29 cellular contexts compared by ENCODE assay signal in the genomic region with DNA sequence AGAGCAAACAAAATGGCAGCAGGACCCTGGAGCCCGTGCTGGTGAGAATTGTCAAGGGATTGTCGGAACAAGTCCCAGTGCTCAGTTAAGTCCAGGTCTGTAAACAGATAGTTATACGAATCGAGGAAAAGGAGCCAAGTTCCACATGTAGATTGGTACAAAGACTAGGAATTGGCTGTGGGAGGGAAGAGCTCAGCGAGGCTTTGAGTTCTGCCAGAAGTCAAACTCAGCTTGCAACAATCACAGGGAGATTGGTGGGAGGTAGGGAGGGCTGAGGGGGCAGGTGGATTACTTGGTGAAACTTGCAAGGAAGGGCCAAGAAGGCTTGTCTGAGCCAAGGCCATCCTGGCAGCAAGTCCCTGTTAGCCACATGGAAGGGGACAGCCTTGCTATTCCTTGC.
"Had no signal": no experiment of that assay in that cellular context is flagged by ENCODE, and none has a peak within 500 bp of the region (broad histone marks: within the 10 kb centered on the region; RNA-seq: fewer than 3 reads in every experiment).

No MANE protein-coding gene starts in this region.

- ATAC-seq: activated CD8-positive, alpha-beta T cell treated with anti-CD3 and anti-CD28 coated beads, Interleukin-2, amount 10 ng/mL, durations not matched to agents 7 days and 5 days; activated naive CD8-positive, alpha-beta T cell treated with anti-CD3 and anti-CD28 coated beads, Interleukin-2, amount 50 U/mL, for 24 hours; Panc1 had no signal

- H3K36me3 Mint-ChIP-seq: activated naive CD4-positive, alpha-beta T cell treated with anti-CD3 and anti-CD28 coated beads, Interleukin-2, amount 10 ng/mL, durations not matched to agents 7 days and 5 days; activated naive CD8-positive, alpha-beta T cell; brain had no signal

- H3K9me3 Mint-ChIP-seq: activated CD4-positive, alpha-beta T cell treated with anti-CD3 and anti-CD28 coated beads, Interleukin-2, amount 10 ng/mL, durations not matched to agents 7 days and 5 days; activated naive CD4-positive, alpha-beta T cell treated with anti-CD3 and anti-CD28 coated beads, Interleukin-2, amount 10 ng/mL, durations not matched to agents 7 days and 5 days; activated naive CD8-positive, alpha-beta T cell treated with anti-CD3 and anti-CD28 coated beads, Interleukin-2, amount 50 U/mL, for 24 hours had no signal

- H3K4me1 ChIP-seq: SJCRH30 had no signal

- H3K9me3 ChIP-seq: SJCRH30 had no signal

- H3K27ac ChIP-seq: cardiac muscle cell, SJCRH30, SK-N-MC, WERI-Rb-1 had no signal

- H3K27me3 ChIP-seq: cardiac muscle cell, MG63, SJCRH30 had no signal

- DNase-seq: activated CD4-positive, alpha-beta T cell treated with anti-CD3 and anti-CD28 coated beads, Interleukin-2, amount 10 ng/mL, durations not matched to agents 7 days and 5 days; activated CD4-positive, alpha-beta T cell treated with anti-CD3 and anti-CD28 coated beads, Interleukin-2, amount 50 U/mL, for 48 hours; activated CD4-positive, CD25-positive, alpha-beta regulatory T cell; activated CD8-positive, alpha-beta memory T cell treated with anti-CD3 and anti-CD28 coated beads, Interleukin-2, amount 50 U/mL, for 4 hours; activated CD8-positive, alpha-beta T cell treated with anti-CD3 and anti-CD28 coated beads, Interleukin-2, amount 10 ng/mL, durations not matched to agents 7 days and 5 days; activated effector memory CD4-positive, alpha-beta T cell treated with Interleukin-2 at 50 U/mL for 16 hours; activated naive CD4-positive, alpha-beta T cell treated with anti-CD3 and anti-CD28 coated beads, Interleukin-2, amount 10 ng/mL, durations not matched to agents 7 days and 5 days; activated naive CD8-positive, alpha-beta T cell treated with anti-CD3 and anti-CD28 coated beads, Interleukin-2, amount 50 U/mL, for 24 hours; activated T-cell treated with anti-CD3 and anti-CD28 coated beads, Interleukin-2, amount 50 U/mL, for 48 hours; anterior cingulate cortex; Karpas-422; KBM-7; MG63; NCI-H1048; NCI-H1105 treated with DMSO at 0.1 percent for 48 hours; NCI-H1436 treated with DMSO at 0.1 percent for 48 hours; NCI-H1694 treated with DMSO at 0.1 percent for 48 hours; NCI-H2029; NCI-H345; NCI-H524 treated with DMSO at 0.1 percent for 48 hours; SHP77; SJCRH30; T1000; WERI-Rb-1 had no signal

- H3K4me3 ChIP-seq: cardiac muscle cell, MG63, SJCRH30, SK-N-MC had no signal

- H3K4me3 Mint-ChIP-seq: activated CD4-positive, alpha-beta T cell treated with anti-CD3 and anti-CD28 coated beads, Interleukin-2, amount 10 ng/mL, durations not matched to agents 7 days and 5 days; activated CD8-positive, alpha-beta T cell treated with anti-CD3 and anti-CD28 coated beads, Interleukin-2, amount 10 ng/mL, durations not matched to agents 7 days and 5 days; activated naive CD4-positive, alpha-beta T cell treated with anti-CD3 and anti-CD28 coated beads, Interleukin-2, amount 10 ng/mL, durations not matched to agents 7 days and 5 days; activated naive CD8-positive, alpha-beta T cell; activated naive CD8-positive, alpha-beta T cell treated with anti-CD3 and anti-CD28 coated beads, Interleukin-2, amount 50 U/mL, for 24 hours; brain had no signal

- H3K36me3 ChIP-seq: cardiac muscle cell, MG63, SJCRH30, WERI-Rb-1 had no signal

- H3K27me3 Mint-ChIP-seq: activated naive CD4-positive, alpha-beta T cell treated with anti-CD3 and anti-CD28 coated beads, Interleukin-2, amount 10 ng/mL, durations not matched to agents 7 days and 5 days; brain had no signal

- H3K27ac Mint-ChIP-seq: activated CD8-positive, alpha-beta T cell treated with anti-CD3 and anti-CD28 coated beads, Interleukin-2, amount 10 ng/mL, durations not matched to agents 7 days and 5 days; activated naive CD4-positive, alpha-beta T cell treated with anti-CD3 and anti-CD28 coated beads, Interleukin-2, amount 10 ng/mL, durations not matched to agents 7 days and 5 days; activated naive CD8-positive, alpha-beta T cell; activated naive CD8-positive, alpha-beta T cell treated with anti-CD3 and anti-CD28 coated beads, Interleukin-2, amount 50 U/mL, for 24 hours; brain had no signal

- H3K4me1 Mint-ChIP-seq: activated CD4-positive, alpha-beta T cell treated with anti-CD3 and anti-CD28 coated beads, Interleukin-2, amount 10 ng/mL, durations not matched to agents 7 days and 5 days; activated naive CD4-positive, alpha-beta T cell treated with anti-CD3 and anti-CD28 coated beads, Interleukin-2, amount 10 ng/mL, durations not matched to agents 7 days and 5 days; activated naive CD8-positive, alpha-beta T cell treated with anti-CD3 and anti-CD28 coated beads, Interleukin-2, amount 50 U/mL, for 24 hours had no signal
